Comparison of ENCODE assay signal across 13 cellular contexts in the genomic region with DNA sequence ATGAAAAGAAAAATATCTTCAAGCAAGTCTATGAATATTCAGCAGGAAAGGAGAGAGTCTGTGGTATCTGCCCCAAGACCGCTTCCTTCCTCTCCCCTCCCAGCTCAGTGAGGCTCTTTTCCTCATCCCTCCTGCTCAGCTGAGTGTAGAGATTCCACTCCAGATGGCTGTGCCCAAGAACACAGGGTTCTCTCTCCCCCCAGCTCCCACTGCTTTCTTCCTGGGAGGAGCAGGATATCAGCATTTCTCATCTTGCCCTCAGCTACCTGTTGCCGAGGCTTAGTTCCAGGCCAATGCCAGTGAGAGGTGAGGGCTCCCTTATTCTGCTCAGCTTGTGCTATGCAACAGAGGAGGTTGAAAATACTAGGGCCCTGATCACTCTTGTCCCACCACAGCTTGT.
A peak's percentile ranks its signal among the peaks of the same experiment; 100 is the strongest.
DNase-seq lines count a peak whose midpoint lies in the region; TF ChIP-seq lines count a peak whose summit lies in the region.
"Had no signal": no experiment of that assay in that cellular context is flagged by ENCODE, and none has a peak within 500 bp of the region (broad histone marks: within the 10 kb centered on the region; RNA-seq: fewer than 3 reads in every experiment).

No MANE protein-coding gene starts in this region.

- TF ChIP-seq CTCF in NB4 (IDR thresholded peaks at IDR 0.05; ENCODE audit: low read depth, low read length) (no peak), nephron progenitor cell (IDR thresholded peaks at IDR 0.05) (no peak)

- CTCF ChIA-PET in activated CD4-positive, alpha-beta memory T cell treated with anti-CD3 and anti-CD28 coated beads for 36 hours (lab: Charles Lee): interaction anchor here (0.6 to 2.3 kb wide), 4 partner anchors 9 to 394 kb away, joined by 3 to 19 read pairs (median 7); no protein-coding TSS in a partner anchor

- no peak overlapping the region for H3K4me3 ChIP-seq in NB4 (ENCODE audit: low read depth, low read length)
- H3K4me3 ChIP-seq: gastrocnemius medialis, upper lobe of right lung had no signal

- H3K36me3 Mint-ChIP-seq in activated CD4-positive, alpha-beta memory T cell treated with anti-CD3 and anti-CD28 coated beads for 36 hours: peaks cover 2% of the 10 kb centered on the region
- H3K36me3 Mint-ChIP-seq in nephron progenitor cell (ENCODE audit: low read depth): no peaks in the 10 kb centered on the region
- H3K36me3 Mint-ChIP-seq: WTC11 had no signal

- H3K27me3 Mint-ChIP-seq in activated CD4-positive, alpha-beta memory T cell treated with anti-CD3 and anti-CD28 coated beads for 36 hours: peaks cover 3% of the 10 kb centered on the region
- peaks cover 14% of the 10 kb centered on the region for H3K27me3 Mint-ChIP-seq in nephron progenitor cell (ENCODE audit: low read depth, poor library complexity)

- no peaks in the 10 kb centered on the region for H3K9me3 Mint-ChIP-seq in activated CD4-positive, alpha-beta memory T cell treated with anti-CD3 and anti-CD28 coated beads for 36 hours
- no peaks in the 10 kb centered on the region for H3K9me3 Mint-ChIP-seq in nephron progenitor cell
- H3K9me3 Mint-ChIP-seq: WTC11 had no signal

- DNase-seq in activated T-cell treated with anti-CD3 and anti-CD28 coated beads, Interleukin-2, amount 50 U/mL, for 1 hour: peak; percentile 26
- DNase-seq in activated T-cell treated with anti-CD3 and anti-CD28 coated beads, Interleukin-2, amount 50 U/mL, for 48 hours: no peak
- DNase-seq in NB4 (ENCODE audit: low read depth) (peak; percentile 61), nephron progenitor cell (no peak), occipital lobe (lab: John Stamatoyannopoulos, UW) (no peak), AG20443 (ENCODE audit: low spot score) (no peak), COLO829 (ENCODE audit: low spot score) (no peak)
- peak; percentile 44 for DNase-seq in activated CD4-positive, alpha-beta memory T cell treated with anti-CD3 and anti-CD28 coated beads for 36 hours
- DNase-seq: gastrocnemius medialis, NCI-H187, NCI-H524 treated with DMSO at 0.1 percent for 48 hours, upper lobe of right lung had no signal

- POLR2A ChIA-PET in activated CD4-positive, alpha-beta memory T cell treated with anti-CD3 and anti-CD28 coated beads for 36 hours (lab: Charles Lee): no interaction called here

- H3K4me3 Mint-ChIP-seq in activated CD4-positive, alpha-beta memory T cell treated with anti-CD3 and anti-CD28 coated beads for 36 hours: no peak overlapping the region
- H3K4me3 Mint-ChIP-seq in nephron progenitor cell: no peak overlapping the region
- H3K4me3 Mint-ChIP-seq: WTC11 had no signal

- intact Hi-C loops in activated CD4-positive, alpha-beta memory T cell treated with anti-CD3 and anti-CD28 coated beads for 36 hours (cut with micrococcal nuclease): no loop called here

- H3K27ac Mint-ChIP-seq in activated CD4-positive, alpha-beta memory T cell treated with anti-CD3 and anti-CD28 coated beads for 36 hours: no peak overlapping the region
- peak overlapping the region; percentile 31 for H3K27ac Mint-ChIP-seq in nephron progenitor cell
- H3K27ac Mint-ChIP-seq: WTC11 had no signal

- TF ChIP-seq POLR2A in NB4 (IDR thresholded peaks at IDR 0.05; ENCODE audit: extremely low read depth, insufficient read length): no peak

- H3K4me1 Mint-ChIP-seq in activated CD4-positive, alpha-beta memory T cell treated with anti-CD3 and anti-CD28 coated beads for 36 hours (ENCODE audit: low read depth): peaks cover 62% of the 10 kb centered on the region
- peaks cover 16% of the 10 kb centered on the region for H3K4me1 Mint-ChIP-seq in nephron progenitor cell

Comparison
In these comparisons a context has a peak if more than half of its experiments do, and no peak if none do; other contexts are left out.
1. DNase-seq: peak in activated T-cell treated with anti-CD3 and anti-CD28 coated beads, Interleukin-2, amount 50 U/mL, for 1 hour (single experiment), NB4 (single experiment) and activated CD4-positive, alpha-beta memory T cell treated with anti-CD3 and anti-CD28 coated beads for 36 hours (single experiment); none in activated T-cell treated with anti-CD3 and anti-CD28 coated beads, Interleukin-2, amount 50 U/mL, for 48 hours (0 of 2), nephron progenitor cell (single experiment), occipital lobe (single experiment), AG20443 (single experiment) and COLO829 (single experiment).